31 cellular contexts compared by ENCODE assay signal in the genomic region with DNA sequence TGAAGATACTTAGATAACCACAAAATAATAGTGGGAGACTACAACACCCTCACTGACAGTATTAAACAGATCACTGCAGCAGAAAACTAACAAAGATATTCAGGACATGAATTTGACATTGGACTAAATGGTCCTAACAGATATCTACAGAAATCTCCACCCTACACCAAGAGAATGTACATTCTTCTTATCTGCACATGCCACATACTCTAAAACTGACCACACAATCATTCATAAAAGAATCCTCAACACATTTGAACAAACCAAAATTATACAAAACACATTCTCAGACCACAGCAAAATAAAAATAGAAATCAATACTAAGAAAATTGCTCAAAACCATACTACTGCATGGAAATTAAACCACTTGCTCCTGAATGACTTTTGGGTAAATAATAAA.
"Had no signal": no experiment of that assay in that cellular context is flagged by ENCODE, and none has a peak within 500 bp of the region (broad histone marks: within the 10 kb centered on the region; RNA-seq: fewer than 3 reads in every experiment).

No MANE protein-coding gene starts in this region.

- H3K27me3 ChIP-seq: adrenal gland, body of pancreas, colonic mucosa, esophagus squamous epithelium, gastroesophageal sphincter had no signal

- H3K9me3 ChIP-seq: adrenal gland, body of pancreas, colonic mucosa, esophagus squamous epithelium, gastroesophageal sphincter had no signal

- H3K4me1 ChIP-seq: adrenal gland, colonic mucosa, esophagus squamous epithelium, gastroesophageal sphincter had no signal

- H3K27ac ChIP-seq: adrenal gland, body of pancreas, colonic mucosa, epithelial cell of prostate, esophagus squamous epithelium, gastroesophageal sphincter had no signal

- H3K4me3 Mint-ChIP-seq: activated CD4-positive, alpha-beta memory T cell treated with anti-CD3 and anti-CD28 coated beads for 36 hours; activated CD4-positive, alpha-beta T cell treated with anti-CD3 and anti-CD28 coated beads for 36 hours; activated CD4-positive, alpha-beta T cell treated with anti-CD3 and anti-CD28 coated beads, Interleukin-2, amount 10 ng/mL, durations not matched to agents 24 days and 14 days; activated CD8-positive, alpha-beta memory T cell treated with anti-CD3 and anti-CD28 coated beads, Interleukin-2, amount 10 ng/mL, durations not matched to agents 7 days and 5 days; activated CD8-positive, alpha-beta T cell treated with anti-CD3 and anti-CD28 coated beads, Interleukin-2, amount 10 ng/mL, durations not matched to agents 7 days and 5 days; activated naive CD4-positive, alpha-beta T cell treated with anti-CD3 and anti-CD28 coated beads for 36 hours; activated naive CD4-positive, alpha-beta T cell treated with anti-CD3 and anti-CD28 coated beads, Interleukin-2, amount 50 U/mL, for 24 hours; activated naive CD8-positive, alpha-beta T cell treated with anti-CD3 and anti-CD28 coated beads for 36 hours; activated naive CD8-positive, alpha-beta T cell treated with anti-CD3 and anti-CD28 coated beads, Interleukin-2, amount 50 U/mL, for 24 hours; activated T-helper 1 cell treated with anti-CD3 and anti-CD28 coated beads, Interleukin-12 subunit alpha, Interleukin-12 subunit beta, Interleukin-2, Interleukin-4 antibody, amounts not matched to agents 30 ng/mL and 10 ng/mL and 1 ng/mL, durations not matched to agents 14 hours and 24 hours and 36 hours had no signal

- H3K27ac Mint-ChIP-seq: activated CD4-positive, alpha-beta memory T cell treated with anti-CD3 and anti-CD28 coated beads for 36 hours; activated CD4-positive, alpha-beta T cell treated with anti-CD3 and anti-CD28 coated beads for 36 hours; activated CD4-positive, alpha-beta T cell treated with anti-CD3 and anti-CD28 coated beads, Interleukin-2, amount 10 ng/mL, durations not matched to agents 24 days and 14 days; activated CD8-positive, alpha-beta memory T cell treated with anti-CD3 and anti-CD28 coated beads, Interleukin-2, amount 10 ng/mL, durations not matched to agents 7 days and 5 days; activated CD8-positive, alpha-beta T cell treated with anti-CD3 and anti-CD28 coated beads, Interleukin-2, amount 10 ng/mL, durations not matched to agents 7 days and 5 days; activated naive CD4-positive, alpha-beta T cell treated with anti-CD3 and anti-CD28 coated beads for 36 hours; activated naive CD4-positive, alpha-beta T cell treated with anti-CD3 and anti-CD28 coated beads, Interleukin-2, amount 50 U/mL, for 24 hours; activated naive CD8-positive, alpha-beta T cell treated with anti-CD3 and anti-CD28 coated beads for 36 hours; activated naive CD8-positive, alpha-beta T cell treated with anti-CD3 and anti-CD28 coated beads, Interleukin-2, amount 50 U/mL, for 24 hours; activated T-helper 1 cell treated with anti-CD3 and anti-CD28 coated beads, Interleukin-12 subunit alpha, Interleukin-12 subunit beta, Interleukin-2, Interleukin-4 antibody, amounts not matched to agents 30 ng/mL and 10 ng/mL and 1 ng/mL, durations not matched to agents 14 hours and 24 hours and 36 hours; activated T-helper 2 cell treated with anti-CD3 and anti-CD28 coated beads, Interferon-gamma antibody, Interleukin-2, Interleukin-4, amounts not matched to agents 10 μg/mL and 5 μg/mL and 100 μg/mL, durations not matched to agents 14 hours and 24 hours and 36 hours had no signal

- H3K4me1 Mint-ChIP-seq: activated CD4-positive, alpha-beta T cell treated with anti-CD3 and anti-CD28 coated beads for 36 hours; activated CD4-positive, alpha-beta T cell treated with anti-CD3 and anti-CD28 coated beads, Interleukin-2, amount 10 ng/mL, durations not matched to agents 24 days and 14 days; activated CD8-positive, alpha-beta memory T cell treated with anti-CD3 and anti-CD28 coated beads, Interleukin-2, amount 10 ng/mL, durations not matched to agents 7 days and 5 days; activated naive CD4-positive, alpha-beta T cell treated with anti-CD3 and anti-CD28 coated beads, Interleukin-2, amount 50 U/mL, for 24 hours; activated naive CD8-positive, alpha-beta T cell treated with anti-CD3 and anti-CD28 coated beads for 36 hours; activated naive CD8-positive, alpha-beta T cell treated with anti-CD3 and anti-CD28 coated beads, Interleukin-2, amount 50 U/mL, for 24 hours had no signal

- H3K4me3 ChIP-seq: adrenal gland, body of pancreas, colonic mucosa, esophagus squamous epithelium, gastroesophageal sphincter had no signal

- H3K36me3 Mint-ChIP-seq: activated CD4-positive, alpha-beta memory T cell treated with anti-CD3 and anti-CD28 coated beads for 36 hours; activated CD8-positive, alpha-beta memory T cell treated with anti-CD3 and anti-CD28 coated beads, Interleukin-2, amount 10 ng/mL, durations not matched to agents 7 days and 5 days; activated naive CD4-positive, alpha-beta T cell treated with anti-CD3 and anti-CD28 coated beads, Interleukin-2, amount 50 U/mL, for 24 hours; activated naive CD8-positive, alpha-beta T cell treated with anti-CD3 and anti-CD28 coated beads for 36 hours had no signal

- DNase-seq: activated CD4-positive, alpha-beta memory T cell treated with anti-CD3 and anti-CD28 coated beads for 36 hours; activated CD4-positive, alpha-beta T cell treated with anti-CD3 and anti-CD28 coated beads for 36 hours; activated CD4-positive, alpha-beta T cell treated with anti-CD3 and anti-CD28 coated beads, Interleukin-2, amount 10 ng/mL, durations not matched to agents 24 days and 14 days; activated CD4-positive, CD25-positive, alpha-beta regulatory T cell; activated CD4-positive, CD25-positive, alpha-beta regulatory T cell treated with anti-CD3 and anti-CD28 coated beads, Interleukin-2, amount 50 U/mL, for 72 hours; activated CD8-positive, alpha-beta memory T cell treated with anti-CD3 and anti-CD28 coated beads, Interleukin-2, amount 10 ng/mL, durations not matched to agents 7 days and 5 days; activated CD8-positive, alpha-beta memory T cell treated with anti-CD3 and anti-CD28 coated beads, Interleukin-2, amount 50 U/mL, for 4 hours; activated CD8-positive, alpha-beta T cell treated with anti-CD3 and anti-CD28 coated beads, Interleukin-2, amount 10 ng/mL, durations not matched to agents 7 days and 5 days; activated effector memory CD4-positive, alpha-beta T cell treated with anti-CD3 and anti-CD28 coated beads, Interleukin-2, amount 50 U/mL, for 16 hours; activated naive CD4-positive, alpha-beta T cell treated with anti-CD3 and anti-CD28 coated beads for 36 hours; activated naive CD8-positive, alpha-beta T cell treated with anti-CD3 and anti-CD28 coated beads for 36 hours; activated naive CD8-positive, alpha-beta T cell treated with anti-CD3 and anti-CD28 coated beads, Interleukin-2, amount 50 U/mL, for 24 hours; activated T-cell treated with anti-CD3 and anti-CD28 coated beads, Interleukin-2, amount 50 U/mL, for 1 hour; activated T-cell treated with anti-CD3 and anti-CD28 coated beads, Interleukin-2, amount 50 U/mL, for 48 hours; adrenal gland; amygdala; aorta; body of pancreas; caudate nucleus; colonic mucosa; effector CD8-positive, alpha-beta T cell; esophagus squamous epithelium; foreskin melanocyte; T-helper 2 cell had no signal

- H3K36me3 ChIP-seq: adrenal gland, colonic mucosa, esophagus squamous epithelium, gastroesophageal sphincter had no signal

- H3K9me3 Mint-ChIP-seq: activated CD4-positive, alpha-beta memory T cell treated with anti-CD3 and anti-CD28 coated beads for 36 hours; activated naive CD4-positive, alpha-beta T cell treated with anti-CD3 and anti-CD28 coated beads for 36 hours; activated naive CD4-positive, alpha-beta T cell treated with anti-CD3 and anti-CD28 coated beads, Interleukin-2, amount 50 U/mL, for 24 hours; activated naive CD8-positive, alpha-beta T cell treated with anti-CD3 and anti-CD28 coated beads for 36 hours; activated naive CD8-positive, alpha-beta T cell treated with anti-CD3 and anti-CD28 coated beads, Interleukin-2, amount 50 U/mL, for 24 hours; activated T-helper 1 cell treated with anti-CD3 and anti-CD28 coated beads, Interleukin-12 subunit alpha, Interleukin-12 subunit beta, Interleukin-2, Interleukin-4 antibody, amounts not matched to agents 30 ng/mL and 10 ng/mL and 1 ng/mL, durations not matched to agents 14 hours and 24 hours and 36 hours; activated T-helper 2 cell treated with anti-CD3 and anti-CD28 coated beads, Interferon-gamma antibody, Interleukin-2, Interleukin-4, amounts not matched to agents 10 μg/mL and 5 μg/mL and 100 μg/mL, durations not matched to agents 14 hours and 24 hours and 36 hours had no signal

- FAIRE-seq: endometrium, endothelial cell of umbilical vein had no signal
